ENCODE assay signal across 18 cellular contexts in the genomic region with DNA sequence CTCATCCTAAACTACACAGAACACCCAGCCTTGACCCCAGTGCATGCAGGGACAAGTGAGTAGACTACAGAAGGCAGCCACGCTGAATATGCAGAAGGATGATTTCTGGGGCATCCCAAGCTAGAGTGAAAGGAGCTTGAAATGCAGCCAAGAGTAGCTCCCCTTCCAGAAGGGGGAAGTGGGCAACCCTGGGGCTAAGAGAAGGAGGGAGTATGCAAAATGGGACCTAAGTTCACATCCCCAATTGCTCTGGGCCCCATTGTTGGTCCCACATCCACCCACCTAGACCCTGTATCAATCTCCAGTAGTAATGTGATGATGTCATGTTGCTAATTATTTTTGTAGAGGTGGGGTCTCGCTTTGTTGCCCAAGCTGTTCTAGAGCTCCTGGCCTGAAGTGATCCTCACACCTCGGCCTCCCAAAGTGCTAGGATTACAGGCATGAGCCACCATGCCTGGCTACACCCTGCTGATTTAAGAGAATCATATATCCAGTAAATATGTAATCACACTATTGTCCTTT. TPM values are rescaled to one million over a fixed set of nuclear protein-coding genes. Genes with fewer than 3 reads are reported as not detected.
DNase-seq lines count a peak whose midpoint lies in the region; ATAC-seq, FAIRE-seq and TF ChIP-seq lines count a peak whose summit lies in the region.
"Had no signal": no experiment of that assay in that cellular context is flagged by ENCODE, and none has a peak within 500 bp of the region (broad histone marks: within the 10 kb centered on the region; RNA-seq: fewer than 3 reads in every experiment).

No MANE protein-coding gene starts in this region.

- no peak for TF ChIP-seq EP300 in GM12878 (IDR thresholded peaks at IDR 0.05; ENCODE audit: borderline replicate concordance in 1 of 2, control insufficient read depth in 1 of 2, low read depth in 2 of 2, low read length in 2 of 2)

- H3K79me2 ChIP-seq in GM12878 (ENCODE audit: control insufficient read depth, insufficient read depth, low read length), result no peaks in the 10 kb centered on the region

- TF ChIP-seq CTCF in GM12878 (IDR thresholded peaks at IDR 0.05 in 2 of 3, conservative IDR thresholded peaks at IDR 0.05 in 1 of 3; ENCODE audit: control insufficient read depth in 2 of 3, extremely low read depth in 1 of 3, insufficient read depth in 1 of 3, low read depth in 3 of 3, low read length in 3 of 3), result no peak

- H3K4me1 ChIP-seq in GM12878 (ENCODE audit: control insufficient read depth, insufficient read depth, low read length), result peaks cover 2% of the 10 kb centered on the region

- no peaks in the 10 kb centered on the region for H4K20me1 ChIP-seq in GM12878 (ENCODE audit: control insufficient read depth, insufficient read depth)
- H4K20me1 ChIP-seq: BLaER1 had no signal

- H3K4me3 ChIP-seq in GM12878, result no peak overlapping the region
- H3K4me3 ChIP-seq: A549, BLaER1, GM23248, HAP-1 had no signal

- intact Hi-C loops in GM12878 (cut with micrococcal nuclease; ENCODE audit: unreplicated experiment), result no loop called here

- no peak for FAIRE-seq in GM12891 (lab: Jason Lieb, UNC)
- FAIRE-seq in GM12878 (lab: Jason Lieb, UNC), result no peak
- FAIRE-seq: A549, GM18507, HTR-8/SVneo had no signal

- no peaks in the 10 kb centered on the region for H3K36me3 ChIP-seq in GM12878 (ENCODE audit: control insufficient read depth in 2 of 2, insufficient read depth in 2 of 2, low read length in 1 of 2)
- H3K36me3 ChIP-seq: BLaER1, HAP-1 had no signal

- TF ChIP-seq RAD21 in GM12878 (IDR thresholded peaks at IDR 0.05; ENCODE audit: insufficient read depth, low read depth, low read length), result no peak

- H3K4me2 ChIP-seq in GM12878 (ENCODE audit: control insufficient read depth, insufficient read depth), result no peak overlapping the region
- H3K4me2 ChIP-seq: A549, BLaER1 had no signal

- BruUV-seq in GM12878 (replicated peaks; lab: Mats Ljungman, UMichigan), result no TSS peak

- DNase-seq in NCI-H1417 (lab: John Stamatoyannopoulos, UW) (peak in 2 of 3 experiments; percentile 12 to 71), NCI-H1417 treated with DMSO at 0.1 percent for 48 hours (lab: John Stamatoyannopoulos, UW) (no peak), GM12891 (ENCODE audit: insufficient read length, low spot score) (no peak), Kasumi-1 (lab: John Stamatoyannopoulos, UW) (peak; percentile 11 to 17), GM12878 (ENCODE audit: low read depth, low spot score) (no peak), DMS 273 treated with DMSO at 0.1 percent for 48 hours (lab: John Stamatoyannopoulos, UW) (no peak), AG08395 (ENCODE audit: low spot score) (no peak), T-helper 2 cell (no peak)
- DNase-seq: CD4-positive, alpha-beta memory T cell; DMS79 treated with DMSO at 0.1 percent for 48 hours; GF-D8 had no signal

- CTCF ChIA-PET in GM12878 (lab: Yijun Ruan, JAX), result interaction anchor here (1.0 kb wide), 1 partner anchor 23 kb away, joined by 3 read pairs; no protein-coding TSS in a partner anchor

- no peaks in the 10 kb centered on the region; a peak in 1 of 4 replicates for H3K27me3 ChIP-seq in GM12878 (replicated peaks in 1 of 2; ENCODE audit: control insufficient read depth in 2 of 2, insufficient read depth in 2 of 2, low read length in 1 of 2)
- H3K27me3 ChIP-seq: BLaER1 had no signal

- H3K9ac ChIP-seq in GM12878 (ENCODE audit: control insufficient read depth, insufficient read depth, low read length), result no peak overlapping the region
- H3K9ac ChIP-seq: BLaER1, GM23248 had no signal

- H3K27ac ChIP-seq in GM12878 (ENCODE audit: control insufficient read depth, insufficient read depth), result no peak overlapping the region
- H3K27ac ChIP-seq: 22Rv1, A549, BLaER1, GM23248 had no signal

- SMC1A ChIA-PET in GM12878 (lab: Charles Lee; ENCODE audit: uncharacterized antibody, unreplicated experiment), result interaction anchor here (0.6 to 1.7 kb wide), 4 partner anchors 10 to 24 kb away, joined by 3 read pairs; a partner anchor contains a TSS

- 2% methylated on average over 3 of the region's 3 CpGs for WGBS in GM12878 (ENCODE audit: insufficient coverage, insufficient replicate concordance, low lambda C conversion rate, missing lambda C conversion rate)

- no peaks in the 10 kb centered on the region; the same call in 2 of the 3 replicates for H3K9me3 ChIP-seq in GM12878 (replicated peaks; ENCODE audit: control insufficient read depth, insufficient read depth, low read length)
- H3K9me3 ChIP-seq: A549, BLaER1, HAP-1 had no signal

- TF ChIP-seq POLR2A in GM12891 (IDR thresholded peaks at IDR 0.05; ENCODE audit: low read depth, low read length) (no peak), GM12878 (IDR thresholded peaks at IDR 0.05; ENCODE audit: low read depth, low read length) (no peak)

- in situ Hi-C loops in GM12878 (cut with MboI), result no loop called here

- peak; percentile 26 for ATAC-seq in GM12878
- ATAC-seq: A549 had no signal

- RAD21 ChIA-PET in GM12878 (lab: Charles Lee; ENCODE audit: unreplicated experiment), result interaction anchor here (1.6 kb wide), 1 partner anchor 21 kb away, joined by 4 read pairs; a partner anchor contains a TSS

- no peak overlapping the region for H2AFZ ChIP-seq in GM12878 (ENCODE audit: control insufficient read depth, low read depth, low read length)
- H2AFZ ChIP-seq: GM23248 had no signal

- POLR2A ChIA-PET in GM12878 (lab: Charles Lee), result no interaction called here

RNA-seq across cellular contexts. Expression of a gene that starts 5.6 kb away (rescaled TPM):
- 5.9 TPM for polyA plus RNA-seq in GM12891 (2012; ENCODE audit: low read depth, missing spikeins)
- total RNA-seq in GM12878 (2013; cell fraction: nucleolus; rRNA removed), result 14.2 and 14.5 TPM in 2 replicates
- total RNA-seq in GM12878 (2014; rRNA removed) (2.3 TPM in 2 replicates), GM12878 (2014; rRNA removed; fragmentation: Illumina TruSeq; extraction: Trizol) (3.2 TPM in 2 replicates), GM12878 (2021) (3.2 TPM in 2 replicates)
- 6.1 TPM for polyA plus RNA-seq in GM12878 (2011; ENCODE audit: low read depth)
- polyA plus RNA-seq in GM12878 (2011; rRNA removed) (5.6 and 8.0 TPM in 2 replicates), GM12878 (2014; fragmentation: Illumina TruSeq; extraction: Trizol) (3.5 and 3.6 TPM in 2 replicates), GM12878 (2014; fragmentation: Nextera tagmentation; extraction: Ambion mirVana) (1 to 10 TPM; 1.8 to 3.3 TPM), GM12878 (2014; rRNA removed) (4.6 and 4.8 TPM in 2 replicates), GM12878 (2016; fragmentation: Nextera tagmentation; extraction: Ambion mirVana) (1 to 10 TPM; 7.0 to 7.1 TPM)
- 2.9 and 3.6 TPM in 2 replicates for polyA plus RNA-seq in GM12878 (2011; cell fraction: cytosol; rRNA removed)
- 5.4 and 5.5 TPM in 2 replicates for polyA plus RNA-seq in GM12878 (2011; cell fraction: nucleus; rRNA removed)
- 4.4 and 6.8 TPM in 2 replicates for polyA plus RNA-seq in GM12878 (2012)
- polyA minus RNA-seq in GM12878 (2011; rRNA and poly(A)+ RNA removed), result 2.9 and 3.2 TPM in 2 replicates
- 0.40 and 0.94 TPM in 2 replicates for polyA minus RNA-seq in GM12878 (2011; cell fraction: cytosol; rRNA and poly(A)+ RNA removed)
- polyA minus RNA-seq in GM12878 (2011; cell fraction: nucleus; rRNA and poly(A)+ RNA removed), result 4.8 and 7.5 TPM in 2 replicates

RNA-seq across cellular contexts. Expression of a gene that starts 20.6 kb away (rescaled TPM):
- 4.9 TPM for polyA plus RNA-seq in GM12891 (2012; ENCODE audit: low read depth, missing spikeins)
- total RNA-seq in GM12878 (2013; cell fraction: nucleolus; rRNA removed), result 14.8 and 15.5 TPM in 2 replicates
- 7.9 and 9.9 TPM in 2 replicates for total RNA-seq in GM12878 (2014; rRNA removed)
- total RNA-seq in GM12878 (2014; rRNA removed; fragmentation: Illumina TruSeq; extraction: Trizol), result 9.1 and 10.7 TPM in 2 replicates
- total RNA-seq in GM12878 (2021), result 6.8 and 10.9 TPM in 2 replicates
- 2.0 TPM for polyA plus RNA-seq in GM12878 (2011; ENCODE audit: low read depth)
- 9.1 and 12.3 TPM in 2 replicates for polyA plus RNA-seq in GM12878 (2011; rRNA removed)
- polyA plus RNA-seq in GM12878 (2011; cell fraction: cytosol; rRNA removed), result 2.6 and 2.9 TPM in 2 replicates
- polyA plus RNA-seq in GM12878 (2011; cell fraction: nucleus; rRNA removed), result 4.3 and 5.7 TPM in 2 replicates
- 4.1 and 5.9 TPM in 2 replicates for polyA plus RNA-seq in GM12878 (2012)
- 11.3 and 12.5 TPM in 2 replicates for polyA plus RNA-seq in GM12878 (2014; fragmentation: Illumina TruSeq; extraction: Trizol)
- 1 to 10 TPM; 4.7 to 4.8 TPM for polyA plus RNA-seq in GM12878 (2014; fragmentation: Nextera tagmentation; extraction: Ambion mirVana)
- polyA plus RNA-seq in GM12878 (2014; rRNA removed), result 7.5 and 7.7 TPM in 2 replicates
- 10 to 100 TPM; 10.2 to 12.0 TPM for polyA plus RNA-seq in GM12878 (2016; fragmentation: Nextera tagmentation; extraction: Ambion mirVana)
- 5.4 and 14.4 TPM in 2 replicates for polyA minus RNA-seq in GM12878 (2011; rRNA and poly(A)+ RNA removed)
- polyA minus RNA-seq in GM12878 (2011; cell fraction: cytosol; rRNA and poly(A)+ RNA removed), result 2.5 and 2.7 TPM in 2 replicates
- polyA minus RNA-seq in GM12878 (2011; cell fraction: nucleus; rRNA and poly(A)+ RNA removed), result 3.1 and 5.5 TPM in 2 replicates

RNA-seq across cellular contexts. Expression of a gene that starts 34.0 kb away (rescaled TPM):
- polyA plus RNA-seq in GM12891 (2012; ENCODE audit: low read depth, missing spikeins), result 9.8 TPM
- total RNA-seq in GM12878 (2013; cell fraction: nucleolus; rRNA removed), result 29.0 and 30.8 TPM in 2 replicates
- 5.3 TPM in 2 replicates for total RNA-seq in GM12878 (2014; rRNA removed)
- total RNA-seq in GM12878 (2014; rRNA removed; fragmentation: Illumina TruSeq; extraction: Trizol), result 6.5 and 7.3 TPM in 2 replicates
- 13.7 and 16.1 TPM in 2 replicates for total RNA-seq in GM12878 (2021)
- 6.4 TPM for polyA plus RNA-seq in GM12878 (2011; ENCODE audit: low read depth)
- 12.5 and 15.6 TPM in 2 replicates for polyA plus RNA-seq in GM12878 (2011; rRNA removed)
- 7.4 and 8.0 TPM in 2 replicates for polyA plus RNA-seq in GM12878 (2011; cell fraction: cytosol; rRNA removed)
- 9.7 and 11.9 TPM in 2 replicates for polyA plus RNA-seq in GM12878 (2011; cell fraction: nucleus; rRNA removed)
- 11.1 and 12.6 TPM in 2 replicates for polyA plus RNA-seq in GM12878 (2012)
- 15.6 and 18.6 TPM in 2 replicates for polyA plus RNA-seq in GM12878 (2014; fragmentation: Illumina TruSeq; extraction: Trizol)
- polyA plus RNA-seq in GM12878 (2014; fragmentation: Nextera tagmentation; extraction: Ambion mirVana), result 10 to 100 TPM in 1 of 2 experiments, 1 to 10 TPM in 1; 6.8 to 11.2 TPM
- 7.4 and 11.2 TPM in 2 replicates for polyA plus RNA-seq in GM12878 (2014; rRNA removed)
- polyA plus RNA-seq in GM12878 (2016; fragmentation: Nextera tagmentation; extraction: Ambion mirVana), result 10 to 100 TPM; 20.5 to 23.2 TPM
- polyA minus RNA-seq in GM12878 (2011; rRNA and poly(A)+ RNA removed), result 10.8 and 11.6 TPM in 2 replicates
- 3.7 and 5.5 TPM in 2 replicates for polyA minus RNA-seq in GM12878 (2011; cell fraction: cytosol; rRNA and poly(A)+ RNA removed)
- 7.1 and 8.8 TPM in 2 replicates for polyA minus RNA-seq in GM12878 (2011; cell fraction: nucleus; rRNA and poly(A)+ RNA removed)

RNA-seq across cellular contexts. Expression of a gene that starts 34.2 kb away (rescaled TPM):
- polyA plus RNA-seq in GM12891 (2012; ENCODE audit: low read depth, missing spikeins), result 9.1 TPM
- total RNA-seq in GM12878 (2013; cell fraction: nucleolus; rRNA removed), result 40.5 and 42.0 TPM in 2 replicates
- total RNA-seq in GM12878 (2014; rRNA removed) (10.8 and 13.5 TPM in 2 replicates), GM12878 (2014; rRNA removed; fragmentation: Illumina TruSeq; extraction: Trizol) (12.1 and 12.2 TPM in 2 replicates), GM12878 (2021) (23.5 and 24.0 TPM in 2 replicates)
- 8.2 TPM for polyA plus RNA-seq in GM12878 (2011; ENCODE audit: low read depth)
- polyA plus RNA-seq in GM12878 (2011; rRNA removed) (18.8 and 33.7 TPM in 2 replicates), GM12878 (2014; fragmentation: Illumina TruSeq; extraction: Trizol) (18.9 and 25.9 TPM in 2 replicates), GM12878 (2014; fragmentation: Nextera tagmentation; extraction: Ambion mirVana) (10 to 100 TPM; 10.9 to 11.3 TPM), GM12878 (2014; rRNA removed) (10.8 and 14.1 TPM in 2 replicates), GM12878 (2016; fragmentation: Nextera tagmentation; extraction: Ambion mirVana) (10 to 100 TPM; 15.9 to 17.4 TPM)
- 6.2 and 8.5 TPM in 2 replicates for polyA plus RNA-seq in GM12878 (2011; cell fraction: cytosol; rRNA removed)
- 15.8 and 20.6 TPM in 2 replicates for polyA plus RNA-seq in GM12878 (2011; cell fraction: nucleus; rRNA removed)
- 10.3 and 12.9 TPM in 2 replicates for polyA plus RNA-seq in GM12878 (2012)
- 5.4 and 11.3 TPM in 2 replicates for polyA minus RNA-seq in GM12878 (2011; rRNA and poly(A)+ RNA removed)
- polyA minus RNA-seq in GM12878 (2011; cell fraction: cytosol; rRNA and poly(A)+ RNA removed), result 3.2 and 3.7 TPM in 2 replicates
- polyA minus RNA-seq in GM12878 (2011; cell fraction: nucleus; rRNA and poly(A)+ RNA removed), result 5.6 and 6.2 TPM in 2 replicates

Comparison
In these comparisons a context has a peak if more than half of its experiments do, and no peak if none do; other contexts are left out.
1. DNase-seq: peak in NCI-H1417 (2 of 3) and Kasumi-1 (2 of 2); none in NCI-H1417 treated with DMSO at 0.1 percent for 48 hours (single experiment), GM12891 (single experiment), GM12878 (single experiment), DMS 273 treated with DMSO at 0.1 percent for 48 hours (single experiment), AG08395 (single experiment) and T-helper 2 cell (0 of 5).